In the genomic region with DNA sequence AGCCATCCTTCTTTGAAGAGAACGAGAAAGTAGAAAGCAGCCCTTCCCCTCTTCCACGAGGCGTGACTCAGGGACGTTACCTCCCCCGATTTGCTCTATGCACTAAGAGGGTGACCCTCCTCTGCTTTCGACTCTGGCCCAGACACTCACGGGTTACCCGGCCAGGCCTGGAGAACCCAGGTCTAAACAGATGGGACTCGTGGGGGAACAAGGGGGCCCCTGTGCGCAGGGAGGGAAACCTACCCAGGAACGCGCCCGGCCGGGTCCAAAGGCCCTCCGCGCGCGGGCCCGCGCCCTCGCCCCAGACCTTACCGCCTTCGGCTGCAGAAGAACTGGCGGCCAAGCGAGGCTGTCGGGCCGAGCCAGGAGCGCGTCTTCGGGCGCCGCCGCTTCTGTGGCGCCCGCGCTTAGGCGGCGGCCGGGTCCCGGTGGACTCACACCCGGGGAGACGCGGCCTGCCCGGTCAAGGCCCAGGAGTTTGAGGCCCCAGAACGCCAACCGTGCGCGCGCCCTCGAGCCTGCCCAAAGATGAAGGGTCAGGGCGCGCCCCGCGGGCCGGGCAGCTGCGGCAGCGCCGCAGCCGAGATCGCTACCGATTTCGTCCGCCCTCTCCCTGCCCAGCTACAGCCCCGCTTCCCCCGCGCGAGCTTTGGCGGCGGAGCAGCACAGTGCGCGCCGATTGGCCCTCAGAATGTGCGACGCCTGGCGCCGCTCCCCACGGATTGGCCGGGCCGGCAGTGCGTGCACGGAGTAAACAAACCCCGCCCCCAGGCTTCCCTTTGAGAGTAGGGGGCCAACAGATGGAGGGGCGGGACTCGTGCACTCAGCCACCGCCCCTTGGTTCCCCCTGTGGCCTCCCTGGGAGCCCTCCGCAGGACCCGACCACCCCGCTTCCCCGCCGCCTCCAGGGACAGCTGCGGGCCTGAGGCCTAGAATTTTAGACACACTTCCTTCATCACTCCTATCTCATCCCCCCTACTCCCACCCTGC, we compare ENCODE assay signal across 8 cellular contexts. TPM values are rescaled to one million over a fixed set of nuclear protein-coding genes. Genes with fewer than 3 reads are reported as not detected.
DNase-seq lines count a peak whose midpoint lies in the region; ATAC-seq and TF ChIP-seq lines count a peak whose summit lies in the region.

A gene with protein sequence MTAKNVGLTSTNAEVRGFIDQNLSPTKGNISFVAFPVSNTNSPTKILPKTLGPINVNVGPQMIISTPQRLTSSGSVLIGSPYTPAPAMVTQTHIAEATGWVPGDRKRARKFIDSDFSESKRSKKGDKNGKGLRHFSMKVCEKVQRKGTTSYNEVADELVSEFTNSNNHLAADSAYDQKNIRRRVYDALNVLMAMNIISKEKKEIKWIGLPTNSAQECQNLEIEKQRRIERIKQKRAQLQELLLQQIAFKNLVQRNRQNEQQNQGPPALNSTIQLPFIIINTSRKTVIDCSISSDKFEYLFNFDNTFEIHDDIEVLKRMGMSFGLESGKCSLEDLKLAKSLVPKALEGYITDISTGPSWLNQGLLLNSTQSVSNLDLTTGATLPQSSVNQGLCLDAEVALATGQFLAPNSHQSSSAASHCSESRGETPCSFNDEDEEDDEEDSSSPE (minus strand): TSS at position 674 of the 990 bp plus-strand sequence. CDS start 47,795 bp downstream, outside the sequence.

- no peaks in the 10 kb centered on the region for H3K9me3 Mint-ChIP-seq in activated naive CD8-positive, alpha-beta T cell treated with anti-CD3 and anti-CD28 coated beads, Interleukin-2, amount 50 U/mL, for 24 hours

- H2AK5ac ChIP-seq in trophoblast cell (ENCODE audit: low read length), result no peak within 1 kb of the TSS

- WGBS in trophoblast cell (ENCODE audit: extremely low coverage, insufficient coverage, insufficient read length), result no CpG with 5 or more reads among the region's 91 CpGs
- WGBS in tibial nerve, 2 donors, result 1% methylated on average over 68 to 72 of the region's 91 CpGs

- H3K9me3 ChIP-seq in trophoblast cell (ENCODE audit: insufficient read depth, low read depth, low read length), result no peaks in the 10 kb centered on the region
- H3K9me3 ChIP-seq in tibial nerve, result no peaks in the 10 kb centered on the region

- H3K4me1 ChIP-seq in trophoblast cell (ENCODE audit: control insufficient read depth in 1 of 2, insufficient read depth in 2 of 2, low read length in 2 of 2), result peaks cover 0 to 2% of the 10 kb centered on the region in 2 experiments
- peaks cover 0 to 33% (median 5%) of the 10 kb centered on the region in 4 donors for H3K4me1 ChIP-seq in tibial nerve

- H3K4me2 ChIP-seq in trophoblast cell (ENCODE audit: low read length), result peak within 1 kb of the TSS; percentile 94

- H3K23ac ChIP-seq in trophoblast cell (ENCODE audit: low read length), result no peak within 1 kb of the TSS

- H3K4ac ChIP-seq in trophoblast cell (ENCODE audit: low read depth, low read length), result no peak within 1 kb of the TSS

- peak within 1 kb of the TSS; percentile 86 for H3K4me3 Mint-ChIP-seq in activated naive CD8-positive, alpha-beta T cell treated with anti-CD3 and anti-CD28 coated beads, Interleukin-2, amount 50 U/mL, for 24 hours

- peak within 1 kb of the TSS; percentile 63 for H3K27ac Mint-ChIP-seq in activated naive CD8-positive, alpha-beta T cell treated with anti-CD3 and anti-CD28 coated beads, Interleukin-2, amount 50 U/mL, for 24 hours

- no peak within 1 kb of the TSS for H2BK12ac ChIP-seq in trophoblast cell (ENCODE audit: low read length)

- DNase-seq in NCI-H1105 treated with DMSO at 0.1 percent for 48 hours (lab: John Stamatoyannopoulos, UW) (peak; percentile 92), SW480 (ENCODE audit: low spot score) (peak; percentile 86), Right ventricle myocardium superior (peak; percentile 95), trophoblast cell (peak; percentile 90 to 94), tibial nerve (ENCODE audit: low spot score in 2 of 2) (peak; percentile 85 to 86)
- peak; percentile 86 for DNase-seq in activated naive CD8-positive, alpha-beta T cell treated with anti-CD3 and anti-CD28 coated beads, Interleukin-2, amount 50 U/mL, for 24 hours

- peak within 1 kb of the TSS; percentile 80 for H3K9ac ChIP-seq in trophoblast cell (ENCODE audit: low read length)

- TF ChIP-seq POLR2A in tibial nerve (IDR thresholded peaks at IDR 0.05), result peak; percentile 75 to 86

- peaks cover 2% of the 10 kb centered on the region for H3K79me1 ChIP-seq in trophoblast cell (ENCODE audit: low read length)

- peak; percentile 23 to 86 for TF ChIP-seq EP300 in tibial nerve (IDR thresholded peaks at IDR 0.05)

- no peak within 1 kb of the TSS for H2BK120ac ChIP-seq in trophoblast cell (ENCODE audit: insufficient read depth, low read length, poor library complexity)

- H3K79me2 ChIP-seq in trophoblast cell (ENCODE audit: control insufficient read depth, insufficient read depth, low read length, poor library complexity), result peaks cover 4% of the 10 kb centered on the region

- H3K36me3 Mint-ChIP-seq in activated naive CD8-positive, alpha-beta T cell treated with anti-CD3 and anti-CD28 coated beads, Interleukin-2, amount 50 U/mL, for 24 hours (ENCODE audit: low read depth), result no peaks in the 10 kb centered on the region

- H3K27me3 ChIP-seq in trophoblast cell (ENCODE audit: insufficient read depth, low read length) (no peaks in the 10 kb centered on the region), tibial nerve (no peaks in the 10 kb centered on the region)

- TF ChIP-seq CTCF in GM12875 (IDR thresholded peaks at IDR 0.05; ENCODE audit: borderline replicate concordance, insufficient read depth, low read depth, low read length) (no peak), tibial nerve (IDR thresholded peaks at IDR 0.05) (no peak)

- peak within 1 kb of the TSS; percentile 76 for H4K8ac ChIP-seq in trophoblast cell (ENCODE audit: low read depth, low read length)

- ATAC-seq in HG02678 (IDR thresholded peaks at IDR 0.05; ENCODE audit: unreplicated experiment) (peak; percentile 100), Right ventricle myocardium superior (ENCODE audit: poor library complexity) (peak; percentile 100)
- peak; percentile 100 for ATAC-seq in activated naive CD8-positive, alpha-beta T cell treated with anti-CD3 and anti-CD28 coated beads, Interleukin-2, amount 50 U/mL, for 24 hours

- H4K91ac ChIP-seq in trophoblast cell (ENCODE audit: low read depth, low read length), result peak within 1 kb of the TSS; percentile 51

- peak within 1 kb of the TSS; percentile 83 for H3K4me3 ChIP-seq in GM12875 (ENCODE audit: low read depth, low read length)
- peak within 1 kb of the TSS; percentile 85 for H3K4me3 ChIP-seq in trophoblast cell (ENCODE audit: low read depth, low read length)
- peak within 1 kb of the TSS; percentile 54 to 90 (median 68) for H3K4me3 ChIP-seq in tibial nerve

- H3K27ac ChIP-seq in trophoblast cell (ENCODE audit: low read depth, low read length) (no peak within 1 kb of the TSS), tibial nerve (peak within 1 kb of the TSS; percentile 70 to 92 (median 89))

- H3K27me3 Mint-ChIP-seq in activated naive CD8-positive, alpha-beta T cell treated with anti-CD3 and anti-CD28 coated beads, Interleukin-2, amount 50 U/mL, for 24 hours, result no peaks in the 10 kb centered on the region

- no peak within 1 kb of the TSS for H2BK5ac ChIP-seq in trophoblast cell (ENCODE audit: low read depth, low read length, poor library complexity)

- peak within 1 kb of the TSS; percentile 48 for H4K12ac ChIP-seq in trophoblast cell (ENCODE audit: low read depth, low read length)

- intact Hi-C loops in Right ventricle myocardium superior (cut with DNase I), result no loop called here

- H3K36me3 ChIP-seq in trophoblast cell (ENCODE audit: control insufficient read depth in 1 of 2, insufficient read depth in 2 of 2, low read length in 2 of 2) (no peaks in the 10 kb centered on the region), tibial nerve (no peaks in the 10 kb centered on the region)

- H2AFZ ChIP-seq in trophoblast cell (ENCODE audit: insufficient read depth, low read length, poor library complexity), result peak within 1 kb of the TSS; percentile 88

- H3K18ac ChIP-seq in trophoblast cell (ENCODE audit: low read length), result peak within 1 kb of the TSS; percentile 33

- peak within 1 kb of the TSS; percentile 62 for H3K14ac ChIP-seq in trophoblast cell (ENCODE audit: low read length)

- H3K4me1 Mint-ChIP-seq in activated naive CD8-positive, alpha-beta T cell treated with anti-CD3 and anti-CD28 coated beads, Interleukin-2, amount 50 U/mL, for 24 hours, result peaks cover 26% of the 10 kb centered on the region

RNA-seq across cellular contexts. Expression of the gene that starts here (rescaled TPM):
- 57.3 TPM for total RNA-seq in Right ventricle myocardium superior
- polyA plus RNA-seq in trophoblast cell (2013), result 48.0 and 50.0 TPM in 2 replicates
- total RNA-seq in tibial nerve, result 10 to 100 TPM; 30.0 to 95.7 (median 70.6) TPM
